Comparison of ENCODE assay signal across 1 cellular context in genomic region chr2:164621761-164622105, GRCh38.
A peak's percentile ranks its signal among the peaks of the same experiment; 100 is the strongest.
TF ChIP-seq lines count a peak whose summit lies in the region.

No MANE protein-coding gene starts in this region.

TF ChIP-seq in Ishikawa, 13 proteins besides CTCF, POLR2A, EP300 and RAD21 (continued from another document):
- TF ChIP-seq REST (IDR thresholded peaks at IDR 0.05; ENCODE audit: low read depth) (no peak), YY1 (IDR thresholded peaks at IDR 0.05; ENCODE audit: low read depth) (peak; percentile 67), NFIC (IDR thresholded peaks at IDR 0.05) (no peak), TCF12 (IDR thresholded peaks at IDR 0.05; ENCODE audit: low read depth) (no peak), TAF1 (IDR thresholded peaks at IDR 0.05; ENCODE audit: low read depth) (no peak), CREB1 (IDR thresholded peaks at IDR 0.05; ENCODE audit: low read depth) (no peak), CEBPB (IDR thresholded peaks at IDR 0.05) (no peak)
- TF ChIP-seq, protein P1, sequence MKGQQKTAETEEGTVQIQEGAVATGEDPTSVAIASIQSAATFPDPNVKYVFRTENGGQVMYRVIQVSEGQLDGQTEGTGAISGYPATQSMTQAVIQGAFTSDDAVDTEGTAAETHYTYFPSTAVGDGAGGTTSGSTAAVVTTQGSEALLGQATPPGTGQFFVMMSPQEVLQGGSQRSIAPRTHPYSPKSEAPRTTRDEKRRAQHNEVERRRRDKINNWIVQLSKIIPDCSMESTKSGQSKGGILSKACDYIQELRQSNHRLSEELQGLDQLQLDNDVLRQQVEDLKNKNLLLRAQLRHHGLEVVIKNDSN (IDR thresholded peaks at IDR 0.05), result peak; percentile 53; the same call in 1 of the 2 replicates
